Comparison of ENCODE assay signal across 1 cellular context in the genomic region with DNA sequence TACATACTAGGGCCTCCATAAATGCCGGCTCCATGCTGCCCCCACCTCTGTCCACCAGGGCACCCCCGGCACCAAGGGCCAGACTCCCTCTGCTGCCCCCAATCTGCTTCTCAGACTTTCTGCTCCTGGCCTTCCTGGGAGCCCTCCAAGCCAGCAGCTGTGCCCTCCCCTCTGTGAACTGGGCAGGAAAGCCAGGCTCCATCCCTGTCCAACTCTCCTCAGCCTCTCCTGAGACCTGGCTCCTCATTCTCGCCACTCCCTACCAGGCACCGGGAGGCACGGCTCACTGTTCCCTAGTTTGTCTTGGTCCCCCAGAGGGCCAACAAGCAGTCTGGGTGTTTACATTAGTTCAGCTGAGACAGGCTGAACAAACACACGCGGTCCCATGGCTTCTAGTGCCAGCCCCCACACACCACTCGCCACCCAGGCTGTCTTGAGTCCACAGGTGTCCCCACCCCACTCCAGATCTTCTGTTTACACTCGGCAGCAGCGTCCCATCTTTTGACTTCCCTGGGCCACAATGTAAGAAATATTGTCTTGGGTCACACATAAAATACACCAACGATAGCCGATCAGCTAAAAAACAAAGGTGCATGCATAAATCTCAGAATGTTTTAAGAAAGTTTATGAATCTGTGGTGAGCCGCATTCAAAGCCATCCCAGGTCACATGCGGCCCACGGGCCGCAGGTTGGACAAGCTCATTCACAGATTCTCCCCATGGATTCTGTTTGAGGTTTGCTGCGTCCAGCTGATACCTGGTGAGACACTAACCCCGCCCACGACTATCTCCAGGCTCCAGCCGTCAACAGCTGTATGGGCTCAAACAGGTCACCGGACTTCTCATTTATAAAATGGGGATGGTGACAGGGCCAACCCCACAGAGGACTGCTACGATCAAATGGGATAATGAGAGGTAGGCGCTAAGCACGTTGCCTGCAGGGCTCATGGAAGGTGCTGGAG.
A peak's percentile ranks its signal among the peaks of the same experiment; 100 is the strongest.
TF ChIP-seq lines count a peak whose summit lies in the region.

No MANE protein-coding gene starts in this region.

TF ChIP-seq in K562, 482 proteins besides CTCF, POLR2A, EP300 and RAD21 (continued from another document and continues in another):
- TF ChIP-seq, protein P1, sequence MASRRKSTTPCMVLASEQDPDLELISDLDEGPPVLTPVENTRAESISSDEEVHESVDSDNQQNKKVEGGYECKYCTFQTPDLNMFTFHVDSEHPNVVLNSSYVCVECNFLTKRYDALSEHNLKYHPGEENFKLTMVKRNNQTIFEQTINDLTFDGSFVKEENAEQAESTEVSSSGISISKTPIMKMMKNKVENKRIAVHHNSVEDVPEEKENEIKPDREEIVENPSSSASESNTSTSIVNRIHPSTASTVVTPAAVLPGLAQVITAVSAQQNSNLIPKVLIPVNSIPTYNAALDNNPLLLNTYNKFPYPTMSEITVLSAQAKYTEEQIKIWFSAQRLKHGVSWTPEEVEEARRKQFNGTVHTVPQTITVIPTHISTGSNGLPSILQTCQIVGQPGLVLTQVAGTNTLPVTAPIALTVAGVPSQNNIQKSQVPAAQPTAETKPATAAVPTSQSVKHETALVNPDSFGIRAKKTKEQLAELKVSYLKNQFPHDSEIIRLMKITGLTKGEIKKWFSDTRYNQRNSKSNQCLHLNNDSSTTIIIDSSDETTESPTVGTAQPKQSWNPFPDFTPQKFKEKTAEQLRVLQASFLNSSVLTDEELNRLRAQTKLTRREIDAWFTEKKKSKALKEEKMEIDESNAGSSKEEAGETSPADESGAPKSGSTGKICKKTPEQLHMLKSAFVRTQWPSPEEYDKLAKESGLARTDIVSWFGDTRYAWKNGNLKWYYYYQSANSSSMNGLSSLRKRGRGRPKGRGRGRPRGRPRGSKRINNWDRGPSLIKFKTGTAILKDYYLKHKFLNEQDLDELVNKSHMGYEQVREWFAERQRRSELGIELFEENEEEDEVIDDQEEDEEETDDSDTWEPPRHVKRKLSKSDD (conservative IDR thresholded peaks at IDR 0.05; ENCODE audit: low read length): no peak
- no peak for TF ChIP-seq ZNF444 (CRISPR knock-in tag; IDR thresholded peaks at IDR 0.05)
- peak; percentile 53 to 76; a peak in 3 of 4 replicates for TF ChIP-seq FOXK2 (conservative IDR thresholded peaks at IDR 0.05 in 1 of 2, IDR thresholded peaks at IDR 0.05 in 1 of 2; ENCODE audit: low read depth in 2 of 2)
- TF ChIP-seq SIX5 (IDR thresholded peaks at IDR 0.05; ENCODE audit: borderline replicate concordance in 1 of 2, insufficient read depth in 1 of 2, low read depth in 1 of 2, low read length in 2 of 2): no peak
- TF ChIP-seq BACH1 (tag; IDR thresholded peaks at IDR 0.05): 0 out of 2 replicates have a peak, but pooled peaks have one; percentile 38
- TF ChIP-seq, protein P2, sequence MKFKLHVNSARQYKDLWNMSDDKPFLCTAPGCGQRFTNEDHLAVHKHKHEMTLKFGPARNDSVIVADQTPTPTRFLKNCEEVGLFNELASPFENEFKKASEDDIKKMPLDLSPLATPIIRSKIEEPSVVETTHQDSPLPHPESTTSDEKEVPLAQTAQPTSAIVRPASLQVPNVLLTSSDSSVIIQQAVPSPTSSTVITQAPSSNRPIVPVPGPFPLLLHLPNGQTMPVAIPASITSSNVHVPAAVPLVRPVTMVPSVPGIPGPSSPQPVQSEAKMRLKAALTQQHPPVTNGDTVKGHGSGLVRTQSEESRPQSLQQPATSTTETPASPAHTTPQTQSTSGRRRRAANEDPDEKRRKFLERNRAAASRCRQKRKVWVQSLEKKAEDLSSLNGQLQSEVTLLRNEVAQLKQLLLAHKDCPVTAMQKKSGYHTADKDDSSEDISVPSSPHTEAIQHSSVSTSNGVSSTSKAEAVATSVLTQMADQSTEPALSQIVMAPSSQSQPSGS (CRISPR knock-in tag; IDR thresholded peaks at IDR 0.05): no peak
- TF ChIP-seq GATAD2B (IDR thresholded peaks at IDR 0.05; ENCODE audit: borderline replicate concordance): no peak
- TF ChIP-seq ZNF408 (CRISPR knock-in tag; IDR thresholded peaks at IDR 0.05; ENCODE audit: low read depth): no peak
- no peak for TF ChIP-seq HEY1 (CRISPR knock-in tag; IDR thresholded peaks at IDR 0.05; ENCODE audit: borderline replicate concordance)
- TF ChIP-seq, protein P3, sequence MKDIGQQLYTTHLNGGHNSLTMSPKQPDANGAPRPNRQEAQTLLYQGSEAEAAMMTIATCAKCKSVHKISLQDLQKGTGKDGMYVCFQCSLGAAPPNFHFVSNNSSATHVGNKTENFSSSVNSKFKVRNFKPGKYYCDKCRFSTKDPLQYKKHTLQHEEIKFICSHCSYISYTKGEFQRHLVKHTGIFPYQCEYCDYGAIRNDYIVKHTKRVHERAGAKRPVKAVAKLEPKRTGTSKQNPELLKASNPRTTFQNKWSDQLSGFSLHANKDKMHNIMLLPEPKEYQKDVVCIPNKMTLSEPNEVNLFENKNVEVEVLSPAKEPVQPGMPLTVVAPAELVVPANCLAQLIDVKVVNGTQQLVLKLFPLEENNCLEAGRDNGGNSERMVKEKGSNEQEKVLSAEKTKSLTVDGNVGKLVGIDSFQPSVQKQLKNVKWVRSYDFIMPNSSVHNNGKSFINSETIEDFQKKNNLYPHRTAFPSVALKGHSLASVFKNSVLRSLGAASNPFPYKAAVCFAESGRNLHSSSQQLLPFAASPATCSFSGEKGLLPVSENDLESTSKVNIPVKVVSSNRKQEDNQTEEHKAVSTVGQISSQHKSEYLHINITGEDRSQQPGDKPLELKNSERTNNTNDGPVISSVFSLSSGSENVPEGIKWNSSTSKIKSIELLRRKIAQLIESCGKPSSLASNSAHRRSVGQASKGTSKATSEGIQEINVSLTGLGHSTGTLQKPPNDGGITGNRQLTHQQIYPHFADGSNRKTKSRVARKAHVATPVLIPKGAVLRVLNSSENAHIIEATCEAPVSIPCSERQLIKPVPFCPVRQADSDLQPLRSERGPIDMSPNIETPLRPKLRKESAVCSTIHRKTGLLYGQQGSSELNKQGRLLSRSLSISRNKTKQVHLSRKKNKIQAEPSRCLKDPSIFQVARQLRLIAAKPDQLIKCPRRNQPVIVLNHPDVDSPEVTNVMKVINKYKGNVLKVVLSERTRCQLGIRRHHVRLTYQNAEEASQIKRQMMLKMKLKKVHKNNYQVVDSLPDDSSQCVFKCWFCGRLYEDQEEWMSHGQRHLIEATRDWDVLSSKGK (CRISPR knock-in tag; IDR thresholded peaks at IDR 0.05): no peak
- TF ChIP-seq EHMT2 (IDR thresholded peaks at IDR 0.05): no peak
- no peak for TF ChIP-seq PURB (CRISPR knock-in tag; IDR thresholded peaks at IDR 0.05; ENCODE audit: low read depth)
- no peak for TF ChIP-seq CBX2 (IDR thresholded peaks at IDR 0.05; ENCODE audit: insufficient read depth, low read length, poor library complexity, severe bottlenecking)
- TF ChIP-seq ZNF239 (CRISPR knock-in tag; IDR thresholded peaks at IDR 0.05): no peak
- peak; percentile 94 for TF ChIP-seq PML (IDR thresholded peaks at IDR 0.05; ENCODE audit: low read length)
- TF ChIP-seq ZNF780A (CRISPR knock-in tag; IDR thresholded peaks at IDR 0.05): no peak
- TF ChIP-seq, protein P4, sequence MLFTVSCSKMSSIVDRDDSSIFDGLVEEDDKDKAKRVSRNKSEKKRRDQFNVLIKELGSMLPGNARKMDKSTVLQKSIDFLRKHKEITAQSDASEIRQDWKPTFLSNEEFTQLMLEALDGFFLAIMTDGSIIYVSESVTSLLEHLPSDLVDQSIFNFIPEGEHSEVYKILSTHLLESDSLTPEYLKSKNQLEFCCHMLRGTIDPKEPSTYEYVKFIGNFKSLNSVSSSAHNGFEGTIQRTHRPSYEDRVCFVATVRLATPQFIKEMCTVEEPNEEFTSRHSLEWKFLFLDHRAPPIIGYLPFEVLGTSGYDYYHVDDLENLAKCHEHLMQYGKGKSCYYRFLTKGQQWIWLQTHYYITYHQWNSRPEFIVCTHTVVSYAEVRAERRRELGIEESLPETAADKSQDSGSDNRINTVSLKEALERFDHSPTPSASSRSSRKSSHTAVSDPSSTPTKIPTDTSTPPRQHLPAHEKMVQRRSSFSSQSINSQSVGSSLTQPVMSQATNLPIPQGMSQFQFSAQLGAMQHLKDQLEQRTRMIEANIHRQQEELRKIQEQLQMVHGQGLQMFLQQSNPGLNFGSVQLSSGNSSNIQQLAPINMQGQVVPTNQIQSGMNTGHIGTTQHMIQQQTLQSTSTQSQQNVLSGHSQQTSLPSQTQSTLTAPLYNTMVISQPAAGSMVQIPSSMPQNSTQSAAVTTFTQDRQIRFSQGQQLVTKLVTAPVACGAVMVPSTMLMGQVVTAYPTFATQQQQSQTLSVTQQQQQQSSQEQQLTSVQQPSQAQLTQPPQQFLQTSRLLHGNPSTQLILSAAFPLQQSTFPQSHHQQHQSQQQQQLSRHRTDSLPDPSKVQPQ (CRISPR knock-in tag; IDR thresholded peaks at IDR 0.05; ENCODE audit: borderline replicate concordance): no peak
- TF ChIP-seq ZKSCAN1 (IDR thresholded peaks at IDR 0.05; ENCODE audit: low read depth, low read length): no peak
- TF ChIP-seq, protein P5, sequence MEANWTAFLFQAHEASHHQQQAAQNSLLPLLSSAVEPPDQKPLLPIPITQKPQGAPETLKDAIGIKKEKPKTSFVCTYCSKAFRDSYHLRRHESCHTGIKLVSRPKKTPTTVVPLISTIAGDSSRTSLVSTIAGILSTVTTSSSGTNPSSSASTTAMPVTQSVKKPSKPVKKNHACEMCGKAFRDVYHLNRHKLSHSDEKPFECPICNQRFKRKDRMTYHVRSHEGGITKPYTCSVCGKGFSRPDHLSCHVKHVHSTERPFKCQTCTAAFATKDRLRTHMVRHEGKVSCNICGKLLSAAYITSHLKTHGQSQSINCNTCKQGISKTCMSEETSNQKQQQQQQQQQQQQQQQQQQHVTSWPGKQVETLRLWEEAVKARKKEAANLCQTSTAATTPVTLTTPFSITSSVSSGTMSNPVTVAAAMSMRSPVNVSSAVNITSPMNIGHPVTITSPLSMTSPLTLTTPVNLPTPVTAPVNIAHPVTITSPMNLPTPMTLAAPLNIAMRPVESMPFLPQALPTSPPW (CRISPR knock-in tag; IDR thresholded peaks at IDR 0.05): peak; percentile 64
- TF ChIP-seq ATF1 (CRISPR knock-in tag; IDR thresholded peaks at IDR 0.05): no peak
- no peak for TF ChIP-seq ATF1 (tag; IDR thresholded peaks at IDR 0.05)
- TF ChIP-seq, protein P6, sequence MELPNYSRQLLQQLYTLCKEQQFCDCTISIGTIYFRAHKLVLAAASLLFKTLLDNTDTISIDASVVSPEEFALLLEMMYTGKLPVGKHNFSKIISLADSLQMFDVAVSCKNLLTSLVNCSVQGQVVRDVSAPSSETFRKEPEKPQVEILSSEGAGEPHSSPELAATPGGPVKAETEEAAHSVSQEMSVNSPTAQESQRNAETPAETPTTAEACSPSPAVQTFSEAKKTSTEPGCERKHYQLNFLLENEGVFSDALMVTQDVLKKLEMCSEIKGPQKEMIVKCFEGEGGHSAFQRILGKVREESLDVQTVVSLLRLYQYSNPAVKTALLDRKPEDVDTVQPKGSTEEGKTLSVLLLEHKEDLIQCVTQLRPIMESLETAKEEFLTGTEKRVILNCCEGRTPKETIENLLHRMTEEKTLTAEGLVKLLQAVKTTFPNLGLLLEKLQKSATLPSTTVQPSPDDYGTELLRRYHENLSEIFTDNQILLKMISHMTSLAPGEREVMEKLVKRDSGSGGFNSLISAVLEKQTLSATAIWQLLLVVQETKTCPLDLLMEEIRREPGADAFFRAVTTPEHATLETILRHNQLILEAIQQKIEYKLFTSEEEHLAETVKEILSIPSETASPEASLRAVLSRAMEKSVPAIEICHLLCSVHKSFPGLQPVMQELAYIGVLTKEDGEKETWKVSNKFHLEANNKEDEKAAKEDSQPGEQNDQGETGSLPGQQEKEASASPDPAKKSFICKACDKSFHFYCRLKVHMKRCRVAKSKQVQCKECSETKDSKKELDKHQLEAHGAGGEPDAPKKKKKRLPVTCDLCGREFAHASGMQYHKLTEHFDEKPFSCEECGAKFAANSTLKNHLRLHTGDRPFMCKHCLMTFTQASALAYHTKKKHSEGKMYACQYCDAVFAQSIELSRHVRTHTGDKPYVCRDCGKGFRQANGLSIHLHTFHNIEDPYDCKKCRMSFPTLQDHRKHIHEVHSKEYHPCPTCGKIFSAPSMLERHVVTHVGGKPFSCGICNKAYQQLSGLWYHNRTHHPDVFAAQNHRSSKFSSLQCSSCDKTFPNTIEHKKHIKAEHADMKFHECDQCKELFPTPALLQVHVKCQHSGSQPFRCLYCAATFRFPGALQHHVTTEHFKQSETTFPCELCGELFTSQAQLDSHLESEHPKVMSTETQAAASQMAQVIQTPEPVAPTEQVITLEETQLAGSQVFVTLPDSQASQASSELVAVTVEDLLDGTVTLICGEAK (IDR thresholded peaks at IDR 0.05): no peak
- TF ChIP-seq, protein P6 (CRISPR knock-in tag; IDR thresholded peaks at IDR 0.05): no peak
- peak; percentile 69 to 90; a peak in 3 of 4 replicates for TF ChIP-seq ARNT (IDR thresholded peaks at IDR 0.05)
- no peak for TF ChIP-seq ZBTB7A (IDR thresholded peaks at IDR 0.05; ENCODE audit: borderline replicate concordance, control insufficient read depth, low read depth, low read length)
- no peak for TF ChIP-seq EZH2 (IDR thresholded peaks at IDR 0.05; ENCODE audit: borderline replicate concordance, low read depth, low read length)
